In genomic region chr11:18728658-18729057, GRCh38 we compare ENCODE assay signal across 26 cellular contexts. TPM values are rescaled to one million over a fixed set of nuclear protein-coding genes. Genes with fewer than 3 reads are reported as not detected.
DNase-seq lines count a peak whose midpoint lies in the region; ATAC-seq, FAIRE-seq and TF ChIP-seq lines count a peak whose summit lies in the region.
"Had no signal": no experiment of that assay in that cellular context is flagged by ENCODE, and none has a peak within 500 bp of the region (broad histone marks: within the 10 kb centered on the region; RNA-seq: fewer than 3 reads in every experiment).

No MANE protein-coding gene starts in this region.

- POLR2A ChIA-PET in H1 (lab: Charles Lee; ENCODE audit: partially characterized antibody): interaction anchor here (1.0 to 1.5 kb wide), 3 partner anchors 8 to 30 kb away, joined by 3 read pairs; partner anchors contain the start of gene TMEM86A

- TF ChIP-seq EP300 in H1 (IDR thresholded peaks at IDR 0.05; ENCODE audit: borderline replicate concordance in 1 of 2, low read depth in 2 of 2, low read length in 2 of 2): no peak

- no peak for TF ChIP-seq CTCF in H1 (IDR thresholded peaks at IDR 0.05; ENCODE audit: control extremely low read depth in 1 of 3, insufficient read depth in 1 of 3, low read depth in 1 of 3, low read length in 3 of 3)

- H3K9me3 ChIP-seq in T-helper 17 cell (ENCODE audit: control insufficient read depth, low read length, poor library complexity, severe bottlenecking) (no peaks in the 10 kb centered on the region), H1 (ENCODE audit: insufficient read depth in 2 of 2, low read depth in 1 of 2, low read length in 1 of 2) (no peaks in the 10 kb centered on the region)
- H3K9me3 ChIP-seq: BE2C, BLaER1 had no signal

- no peaks in the 10 kb centered on the region for H3K23me2 ChIP-seq in H1 (ENCODE audit: low read depth, low read length)

- H2BK5ac ChIP-seq in H1 (ENCODE audit: low read depth, low read length): no peak overlapping the region

- no peak for TF ChIP-seq POLR2A in H1 (IDR thresholded peaks at IDR 0.05; ENCODE audit: control extremely low read depth in 1 of 2, low read depth in 2 of 2, low read length in 2 of 2)

- no peak overlapping the region for H3K4me3 ChIP-seq in H1 (ENCODE audit: extremely low read depth in 1 of 4, insufficient read depth in 2 of 4, low read depth in 3 of 4, low read length in 4 of 4)
- H3K4me3 ChIP-seq: BLaER1 had no signal

- no peak overlapping the region for H3K4ac ChIP-seq in H1 (replicated peaks; ENCODE audit: insufficient read length, low read depth, low read length)

- DNase-seq in T-helper 17 cell (no peak), H1 (ENCODE audit: low read depth in 1 of 2, low spot score in 2 of 2) (no peak), DMS53 treated with DMSO at 0.1 percent for 48 hours (lab: John Stamatoyannopoulos, UW; ENCODE audit: unreplicated experiment) (no peak), NCI-H524 treated with DMSO at 0.1 percent for 48 hours (lab: John Stamatoyannopoulos, UW) (no peak)
- DNase-seq in stimulated activated naive B cell treated with anti-CD40 and anti-IgM and Interleukin-4, amounts not matched to agents 10 μg/mL and 1 μg/mL and 100 μg/mL, for 72 hours: no peak
- DNase-seq: 8988T; ACHN; BE2C; C1 segment of cervical spinal cord; CD4-positive, alpha-beta memory T cell; CD4-positive, CD25-positive, alpha-beta regulatory T cell; CD8-positive, alpha-beta memory T cell; COR-L47; DMS 273 treated with DMSO at 0.1 percent for 48 hours; DMS153; DMS53; DMS79 treated with DMSO at 0.1 percent for 48 hours; GF-D8 had no signal

- H3K9me3 Mint-ChIP-seq in stimulated activated naive B cell treated with anti-CD40 and anti-IgM and Interleukin-4, amounts not matched to agents 10 μg/mL and 1 μg/mL and 100 μg/mL, for 72 hours: no peaks in the 10 kb centered on the region
- H3K9me3 Mint-ChIP-seq: CD14-positive monocyte; CD4-positive, alpha-beta memory T cell; CD4-positive, CD25-positive, alpha-beta regulatory T cell; CD8-positive, alpha-beta memory T cell had no signal

- H3K27me3 ChIP-seq in H1 (replicated peaks in 1 of 4; ENCODE audit: control insufficient read depth in 3 of 4, extremely low read depth in 1 of 4, insufficient read depth in 3 of 4, low read length in 3 of 4): no peaks in the 10 kb centered on the region
- H3K27me3 ChIP-seq: BE2C, BLaER1 had no signal

- no peaks in the 10 kb centered on the region for H4K20me1 ChIP-seq in H1 (replicated peaks in 1 of 2; ENCODE audit: control insufficient read depth in 1 of 2, insufficient read depth in 2 of 2, low read length in 2 of 2)
- H4K20me1 ChIP-seq: BLaER1 had no signal

- H3K4me1 ChIP-seq in H1 (replicated peaks in 1 of 4; ENCODE audit: control insufficient read depth in 3 of 4, insufficient read depth in 4 of 4, low read length in 3 of 4): peaks cover 0 to 20% (median 14%) of the 10 kb centered on the region in 4 experiments; a peak in 5 of 7 replicates
- H3K4me1 ChIP-seq: BE2C had no signal

- no peak overlapping the region for H2AK5ac ChIP-seq in H1 (ENCODE audit: low read depth, low read length)

- H3K9ac ChIP-seq in H1 (replicated peaks in 1 of 4; ENCODE audit: extremely low read depth in 1 of 4, low read depth in 3 of 4, low read length in 3 of 4): no peak overlapping the region
- H3K9ac ChIP-seq: BLaER1 had no signal

- H3K4me3 Mint-ChIP-seq in T-helper 17 cell: no peak overlapping the region
- H3K4me3 Mint-ChIP-seq in stimulated activated naive B cell treated with anti-CD40 and anti-IgM and Interleukin-4, amounts not matched to agents 10 μg/mL and 1 μg/mL and 100 μg/mL, for 72 hours: no peak overlapping the region
- H3K4me3 Mint-ChIP-seq: CD14-positive monocyte; CD4-positive, CD25-positive, alpha-beta regulatory T cell; CD8-positive, alpha-beta memory T cell had no signal

- no peaks in the 10 kb centered on the region for H3K79me1 ChIP-seq in H1 (ENCODE audit: low read depth, low read length)

- no peak overlapping the region for H3K56ac ChIP-seq in H1 (replicated peaks; ENCODE audit: insufficient read length, low read depth, low read length)

- H2BK12ac ChIP-seq in H1 (ENCODE audit: low read depth, low read length): no peak overlapping the region

- no peak overlapping the region for H3K18ac ChIP-seq in H1 (ENCODE audit: extremely low read depth, low read length)

- peak overlapping the region; percentile 74 for H3K27ac Mint-ChIP-seq in T-helper 17 cell
- peak overlapping the region; percentile 56 for H3K27ac Mint-ChIP-seq in stimulated activated naive B cell treated with anti-CD40 and anti-IgM and Interleukin-4, amounts not matched to agents 10 μg/mL and 1 μg/mL and 100 μg/mL, for 72 hours
- H3K27ac Mint-ChIP-seq: CD14-positive monocyte; CD4-positive, alpha-beta memory T cell had no signal

- H3K36me3 Mint-ChIP-seq in T-helper 17 cell (ENCODE audit: low read depth): no peaks in the 10 kb centered on the region
- no peaks in the 10 kb centered on the region for H3K36me3 Mint-ChIP-seq in stimulated activated naive B cell treated with anti-CD40 and anti-IgM and Interleukin-4, amounts not matched to agents 10 μg/mL and 1 μg/mL and 100 μg/mL, for 72 hours
- H3K36me3 Mint-ChIP-seq: CD14-positive monocyte; CD4-positive, alpha-beta memory T cell; CD4-positive, CD25-positive, alpha-beta regulatory T cell; CD8-positive, alpha-beta memory T cell had no signal

- no peaks in the 10 kb centered on the region for H3K79me2 ChIP-seq in H1 (ENCODE audit: control insufficient read depth in 1 of 2, insufficient read depth in 2 of 2, low read length in 2 of 2)

- H3K27me3 Mint-ChIP-seq in T-helper 17 cell: no peaks in the 10 kb centered on the region
- no peaks in the 10 kb centered on the region for H3K27me3 Mint-ChIP-seq in stimulated activated naive B cell treated with anti-CD40 and anti-IgM and Interleukin-4, amounts not matched to agents 10 μg/mL and 1 μg/mL and 100 μg/mL, for 72 hours
- H3K27me3 Mint-ChIP-seq: CD4-positive, alpha-beta memory T cell had no signal

- no peak for TF ChIP-seq RAD21 in H1 (IDR thresholded peaks at IDR 0.05 in 1 of 2, conservative IDR thresholded peaks at IDR 0.05 in 1 of 2; ENCODE audit: low read depth in 2 of 2, low read length in 2 of 2)

- peaks cover 12% of the 10 kb centered on the region for H3K4me1 Mint-ChIP-seq in T-helper 17 cell
- peaks cover 18 to 22% of the 10 kb centered on the region in 2 donors for H3K4me1 Mint-ChIP-seq in stimulated activated naive B cell treated with anti-CD40 and anti-IgM and Interleukin-4, amounts not matched to agents 10 μg/mL and 1 μg/mL and 100 μg/mL, for 72 hours

- H2BK15ac ChIP-seq in H1 (ENCODE audit: low read length): 0 out of 2 replicates have a peak overlapping the region, but pooled peaks have one; percentile 54

- H2BK20ac ChIP-seq in H1 (ENCODE audit: low read length): no peak overlapping the region

- H3K36me3 ChIP-seq in H1 (ENCODE audit: control insufficient read depth in 2 of 4, insufficient read depth in 4 of 4, low read length in 3 of 4): no peaks in the 10 kb centered on the region; a peak in 1 of 8 replicates
- H3K36me3 ChIP-seq: BE2C, BLaER1 had no signal

- H3K4me2 ChIP-seq in H1 (ENCODE audit: insufficient read depth in 1 of 2, low read depth in 2 of 2, low read length in 2 of 2): no peak overlapping the region

- no peak overlapping the region for H2AFZ ChIP-seq in H1 (ENCODE audit: low read length)

- H3K23ac ChIP-seq in H1 (ENCODE audit: insufficient read length): no peak overlapping the region

- no peak overlapping the region for H4K5ac ChIP-seq in H1 (ENCODE audit: insufficient read length, low read depth, low read length)

- H3K27ac ChIP-seq in H1 (ENCODE audit: low read depth, low read length): no peak overlapping the region; the same call in 1 of the 2 replicates

- CTCF ChIA-PET in H1 (lab: Charles Lee; ENCODE audit: partially characterized antibody): interaction anchor here (0.8 to 11.9 kb wide), 20 partner anchors 10 to 144 kb away, joined by 3 to 225 read pairs (median 8); no protein-coding TSS in a partner anchor

- no peak overlapping the region for H4K91ac ChIP-seq in H1 (replicated peaks; ENCODE audit: insufficient read length, low read length)

- whole genome bisulfite sequencing in H1 (ENCODE audit: extremely low coverage in 1 of 2, insufficient coverage in 1 of 2, insufficient read length in 1 of 2, insufficient replicate concordance in 2 of 2, low coverage in 1 of 2, low lambda C conversion rate in 2 of 2, missing lambda C conversion rate in 1 of 2), 2 experiments: 97% methylated on average over 13 of the region's 13 CpGs; no CpG with 5 or more reads in 1 of the 2 experiments

- FAIRE-seq in H1 (lab: Jason Lieb, UNC): no peak
- FAIRE-seq: A204.1, G401.6, GM12891, GM19239 had no signal

- H4K8ac ChIP-seq in H1 (ENCODE audit: extremely low read depth, insufficient read depth, low read length): no peak overlapping the region; the same call in 1 of the 2 replicates

- no peak overlapping the region for H3K14ac ChIP-seq in H1 (ENCODE audit: insufficient read length)

- H2BK120ac ChIP-seq in H1 (replicated peaks; ENCODE audit: low read depth, low read length): no peak overlapping the region

- no peak for ATAC-seq in T-helper 17 cell
- no peak for ATAC-seq in stimulated activated naive B cell treated with anti-CD40 and anti-IgM and Interleukin-4, amounts not matched to agents 10 μg/mL and 1 μg/mL and 100 μg/mL, for 72 hours (replicated peaks)

TF ChIP-seq in H1, 55 proteins besides CTCF, POLR2A, EP300 and RAD21 (continues in another document):
- TF ChIP-seq SIRT6 (IDR thresholded peaks at IDR 0.05; ENCODE audit: low read length) (no peak), KDM4A (IDR thresholded peaks at IDR 0.05; ENCODE audit: low read depth, low read length, severe bottlenecking) (no peak)

RNA-seq across cellular contexts. Expression of gene IGSF22, which starts 2.7 kb away (rescaled TPM):
- 1 to 10 TPM; 2.0 to 9.4 TPM for total RNA-seq in T-helper 17 cell
- not detected in 2 replicates for total RNA-seq in H1 (2021; fragmentation: NEBNext Ultra II Directional; extraction: Animal tissue kit (Norgen Biotek cat#: 25700))
- polyA plus RNA-seq in H1 (2011; rRNA removed): 0.06 and 0.14 TPM in 2 replicates
- polyA plus RNA-seq in H1 (2011; cell fraction: cytosol; rRNA removed): 0.09 TPM
- 0.24 TPM for polyA plus RNA-seq in H1 (2011; cell fraction: nucleus; rRNA removed)
- polyA plus RNA-seq in H1 (2012, experiment 1 of 2): 0.05 to 0.61 TPM (median 0.11 TPM) in 3 of 4 replicates, not detected in the other
- 0.34 TPM for polyA plus RNA-seq in H1 (2012, experiment 2 of 2)
- polyA plus RNA-seq in H1 (2013, experiment 1 of 2): 0.04 TPM
- 0.02 TPM for polyA plus RNA-seq in H1 (2013, experiment 2 of 2)
- polyA minus RNA-seq in H1 (2011; rRNA and poly(A)+ RNA removed): 0.03 and 0.07 TPM in 2 replicates
- polyA minus RNA-seq in H1 (2011; cell fraction: cytosol; rRNA and poly(A)+ RNA removed): not detected
- 1.1 TPM for polyA minus RNA-seq in H1 (2011; cell fraction: nucleus; rRNA and poly(A)+ RNA removed)
- total RNA-seq: A673 had no signal
- polyA plus RNA-seq: AG04450, CD14-positive monocyte had no signal

RNA-seq across cellular contexts. Expression of gene TMEM86A, which starts 30.1 kb away (rescaled TPM):
- 1 to 10 TPM; 5.4 to 6.1 TPM for total RNA-seq in T-helper 17 cell
- total RNA-seq in H1 (2021; fragmentation: NEBNext Ultra II Directional; extraction: Animal tissue kit (Norgen Biotek cat#: 25700)): 1.7 and 2.0 TPM in 2 replicates
- 1.5 and 2.4 TPM in 2 replicates for polyA plus RNA-seq in H1 (2011; rRNA removed)
- 2.1 TPM for polyA plus RNA-seq in H1 (2011; cell fraction: cytosol; rRNA removed)
- polyA plus RNA-seq in H1 (2011; cell fraction: nucleus; rRNA removed): 5.1 TPM
- polyA plus RNA-seq in H1 (2012, experiment 1 of 2): 1.4 to 2.6 TPM (median 1.7 TPM) in 4 replicates
- polyA plus RNA-seq in H1 (2012, experiment 2 of 2): 1.8 TPM
- polyA plus RNA-seq in H1 (2013, experiment 1 of 2): 1.4 TPM
- polyA plus RNA-seq in H1 (2013, experiment 2 of 2): 1.6 TPM
- polyA minus RNA-seq in H1 (2011; rRNA and poly(A)+ RNA removed): 1.8 and 4.3 TPM in 2 replicates
- polyA minus RNA-seq in H1 (2011; cell fraction: cytosol; rRNA and poly(A)+ RNA removed): 1.0 TPM
- polyA minus RNA-seq in H1 (2011; cell fraction: nucleus; rRNA and poly(A)+ RNA removed): 7.3 TPM
